27 cellular contexts compared by ENCODE assay signal in the genomic region with DNA sequence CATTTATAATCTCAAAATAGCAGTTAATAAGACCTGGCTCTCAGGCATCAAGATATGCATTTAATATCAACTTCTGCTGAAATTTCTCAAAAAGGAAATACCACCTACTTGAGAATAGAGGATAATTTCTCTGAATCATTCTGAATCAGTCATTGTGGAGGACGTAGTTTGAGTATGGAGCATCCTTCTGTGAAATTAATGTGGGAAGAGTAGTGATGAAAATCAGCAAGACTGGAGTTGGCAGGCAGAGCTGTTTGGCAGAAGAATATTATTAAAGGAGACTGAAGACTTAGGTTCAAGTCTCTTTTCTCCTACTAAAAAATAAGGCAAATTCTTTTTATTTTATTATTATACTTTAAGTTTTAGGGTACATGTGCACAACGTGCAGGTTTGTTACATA.
"Had no signal": no experiment of that assay in that cellular context is flagged by ENCODE, and none has a peak within 500 bp of the region (broad histone marks: within the 10 kb centered on the region; RNA-seq: fewer than 3 reads in every experiment).

No MANE protein-coding gene starts in this region.

- H3K36me3 ChIP-seq: neutrophil, pancreas, prostate gland, right lobe of liver, sigmoid colon, stomach, suprapubic skin, tibial artery, transverse colon, upper lobe of right lung, uterus had no signal

- H3K4me3 ChIP-seq: pancreas, prostate gland, right lobe of liver, sigmoid colon, stomach, suprapubic skin, testis, tibial artery, transverse colon, upper lobe of right lung, uterus had no signal

- H3K4me3 Mint-ChIP-seq: naive thymus-derived CD8-positive, alpha-beta T cell; natural killer cell treated with Interleukin-12 subunit alpha and Interleukin-12 subunit beta and Interleukin-15 and Interleukin-18, amount 100 ng/mL, for 72 hours; nephron progenitor cell; neural crest cell; stimulated activated effector memory CD8-positive, alpha-beta T cell treated with anti-CD3 and anti-CD28 coated beads, Interleukin-12 subunit alpha, Interleukin-12 subunit beta, amount 100 ng/mL, for 72 hours; stimulated activated naive B cell treated with anti-CD40 and anti-IgM and Interleukin-4, amounts not matched to agents 10 μg/mL and 1 μg/mL and 100 μg/mL, for 72 hours; stimulated activated naive CD8-positive, alpha-beta T cell treated with anti-CD3 and anti-CD28 coated beads, Interleukin-15, Interleukin-2, amounts not matched to agents 100 ng/mL and 50 ng/mL, for 24 hours; type B pancreatic cell had no signal

- H3K27me3 ChIP-seq: neutrophil, pancreas, right lobe of liver, sigmoid colon, stomach, suprapubic skin, testis, tibial artery, transverse colon, upper lobe of right lung, uterus had no signal

- DNase-seq: naive thymus-derived CD8-positive, alpha-beta T cell; nephron progenitor cell; pancreas; right cardiac atrium; right lobe of liver; sigmoid colon; small intestine; stimulated activated CD4-positive, alpha-beta T cell treated with anti-CD3 and anti-CD28 coated beads, Interleukin-15, amount 100 ng/mL, for 24 hours; stimulated activated CD4-positive, alpha-beta T cell treated with anti-CD3 and anti-CD28 coated beads, Interleukin-2, amount 100 ng/mL, for 24 hours; stimulated activated CD4-positive, alpha-beta T cell treated with anti-CD3 and anti-CD28 coated beads, Interleukin-2, amount 100 ng/mL, for 48 hours; stimulated activated CD4-positive, alpha-beta T cell treated with anti-CD3 and anti-CD28 coated beads, Interleukin-4, amount 100 ng/mL, for 24 hours; stimulated activated naive B cell treated with anti-CD40 and anti-IgM and Interleukin-4, amounts not matched to agents 10 μg/mL and 1 μg/mL and 100 μg/mL, for 72 hours; stimulated activated naive CD4-positive, alpha-beta T cell treated with Interleukin-2 at 50 U/mL for 16 hours; stomach; testis; tibial artery; transverse colon; upper lobe of right lung; uterus had no signal

- H3K27ac ChIP-seq: neutrophil, pancreas, prostate gland, right lobe of liver, sigmoid colon, stomach, suprapubic skin, testis, tibial artery, transverse colon, upper lobe of right lung, uterus had no signal

- H3K27me3 Mint-ChIP-seq: naive thymus-derived CD8-positive, alpha-beta T cell; natural killer cell treated with Interleukin-12 subunit alpha and Interleukin-12 subunit beta and Interleukin-15 and Interleukin-18, amount 100 ng/mL, for 72 hours; stimulated activated naive B cell treated with anti-CD40 and anti-IgM and Interleukin-4, amounts not matched to agents 10 μg/mL and 1 μg/mL and 100 μg/mL, for 72 hours; stimulated activated naive CD8-positive, alpha-beta T cell treated with anti-CD3 and anti-CD28 coated beads, Interleukin-15, Interleukin-2, amounts not matched to agents 100 ng/mL and 50 ng/mL, for 24 hours; type B pancreatic cell had no signal

- H3K9me3 ChIP-seq: neutrophil, pancreas, prostate gland, right lobe of liver, sigmoid colon, stomach, suprapubic skin, testis, tibial artery, transverse colon, upper lobe of right lung, uterus had no signal

- H3K4me1 ChIP-seq: pancreas, prostate gland, right lobe of liver, sigmoid colon, stomach, suprapubic skin, testis, tibial artery, transverse colon, upper lobe of right lung, uterus had no signal

- H3K9me3 Mint-ChIP-seq: nephron progenitor cell, neural crest cell, type B pancreatic cell had no signal

- H3K27ac Mint-ChIP-seq: naive thymus-derived CD8-positive, alpha-beta T cell; natural killer cell treated with Interleukin-12 subunit alpha and Interleukin-12 subunit beta and Interleukin-15 and Interleukin-18, amount 100 ng/mL, for 72 hours; nephron progenitor cell; stimulated activated effector memory CD8-positive, alpha-beta T cell treated with anti-CD3 and anti-CD28 coated beads, Interleukin-12 subunit alpha, Interleukin-12 subunit beta, amount 100 ng/mL, for 72 hours; stimulated activated naive B cell treated with anti-CD40 and anti-IgM and Interleukin-4, amounts not matched to agents 10 μg/mL and 1 μg/mL and 100 μg/mL, for 72 hours; stimulated activated naive CD8-positive, alpha-beta T cell treated with anti-CD3 and anti-CD28 coated beads, Interleukin-15, Interleukin-2, amounts not matched to agents 100 ng/mL and 50 ng/mL, for 24 hours; type B pancreatic cell had no signal

- H3K36me3 Mint-ChIP-seq: naive thymus-derived CD8-positive, alpha-beta T cell; stimulated activated effector memory CD8-positive, alpha-beta T cell treated with anti-CD3 and anti-CD28 coated beads, Interleukin-12 subunit alpha, Interleukin-12 subunit beta, amount 100 ng/mL, for 72 hours; stimulated activated naive B cell treated with anti-CD40 and anti-IgM and Interleukin-4, amounts not matched to agents 10 μg/mL and 1 μg/mL and 100 μg/mL, for 72 hours; type B pancreatic cell had no signal

- H3K4me1 Mint-ChIP-seq: naive thymus-derived CD8-positive, alpha-beta T cell; nephron progenitor cell; neural crest cell; stimulated activated effector memory CD8-positive, alpha-beta T cell treated with anti-CD3 and anti-CD28 coated beads, Interleukin-12 subunit alpha, Interleukin-12 subunit beta, amount 100 ng/mL, for 72 hours; stimulated activated naive B cell treated with anti-CD40 and anti-IgM and Interleukin-4, amounts not matched to agents 10 μg/mL and 1 μg/mL and 100 μg/mL, for 72 hours had no signal

- ATAC-seq: naive thymus-derived CD8-positive, alpha-beta T cell; natural killer cell treated with Interleukin-12 subunit alpha and Interleukin-12 subunit beta and Interleukin-15 and Interleukin-18, amount 100 ng/mL, for 72 hours; pancreas; right cardiac atrium; right lobe of liver; stimulated activated effector memory CD8-positive, alpha-beta T cell treated with anti-CD3 and anti-CD28 coated beads, Interleukin-12 subunit alpha, Interleukin-12 subunit beta, amount 100 ng/mL, for 72 hours; stimulated activated naive B cell treated with anti-CD40 and anti-IgM and Interleukin-4, amounts not matched to agents 10 μg/mL and 1 μg/mL and 100 μg/mL, for 72 hours; upper lobe of right lung had no signal
